9 cellular contexts compared by ENCODE assay signal in genomic region chr1:89065077-89065868, GRCh38. TPM values are rescaled to one million over a fixed set of nuclear protein-coding genes. Genes with fewer than 3 reads are reported as not detected.
DNase-seq lines count a peak whose midpoint lies in the region; ATAC-seq and TF ChIP-seq lines count a peak whose summit lies in the region.
"Had no signal": no experiment of that assay in that cellular context is flagged by ENCODE, and none has a peak within 500 bp of the region (broad histone marks: within the 10 kb centered on the region; RNA-seq: fewer than 3 reads in every experiment).

Gene GBP1, minus strand, starts transcription at chr1:89065208. Its CDS starts 1,974 bp downstream, at chr1:89063234.

- no peaks in the 10 kb centered on the region for H3K27me3 ChIP-seq in BE2C

- peaks cover 29% of the 10 kb centered on the region for H3K36me3 Mint-ChIP-seq in activated T-cell treated with anti-CD3 and anti-CD28 coated beads, Interleukin-2, amount 50 U/mL, for 4 hours (ENCODE audit: insufficient read depth)
- H3K36me3 Mint-ChIP-seq in naive thymus-derived CD8-positive, alpha-beta T cell: peaks cover 10 to 34% (median 29%) of the 10 kb centered on the region in 3 donors

- ATAC-seq in activated T-cell treated with anti-CD3 and anti-CD28 coated beads, Interleukin-2, amount 50 U/mL, for 4 hours: peak; percentile 68 to 73
- ATAC-seq in HG03039 (IDR thresholded peaks at IDR 0.05; ENCODE audit: unreplicated experiment): peak; percentile 68
- ATAC-seq in naive thymus-derived CD8-positive, alpha-beta T cell: peak; percentile 85 to 87

- no peaks in the 10 kb centered on the region for H3K4me1 ChIP-seq in BE2C

- peaks cover 62% of the 10 kb centered on the region for H3K4me1 Mint-ChIP-seq in activated T-cell treated with anti-CD3 and anti-CD28 coated beads, Interleukin-2, amount 50 U/mL, for 4 hours (ENCODE audit: low read depth)
- H3K4me1 Mint-ChIP-seq in naive thymus-derived CD8-positive, alpha-beta T cell: peaks cover 28 to 62% (median 58%) of the 10 kb centered on the region in 4 donors

- H3K27ac Mint-ChIP-seq in naive thymus-derived CD8-positive, alpha-beta T cell: peak within 1 kb of the TSS; percentile 87 to 99 (median 96)

- H3K9me3 Mint-ChIP-seq in activated T-cell treated with anti-CD3 and anti-CD28 coated beads, Interleukin-2, amount 50 U/mL, for 4 hours: no peaks in the 10 kb centered on the region
- H3K9me3 Mint-ChIP-seq in naive thymus-derived CD8-positive, alpha-beta T cell: no peaks in the 10 kb centered on the region

- H3K36me3 ChIP-seq in BE2C: no peaks in the 10 kb centered on the region

- H3K4me3 Mint-ChIP-seq in activated T-cell treated with anti-CD3 and anti-CD28 coated beads, Interleukin-2, amount 50 U/mL, for 4 hours: peak within 1 kb of the TSS; percentile 96
- H3K4me3 Mint-ChIP-seq in naive thymus-derived CD8-positive, alpha-beta T cell: peak within 1 kb of the TSS; percentile 87 to 100 (median 94)

- H3K4me3 ChIP-seq in epithelial cell of proximal tubule (ENCODE audit: low read depth, low read length): peak within 1 kb of the TSS; percentile 59
- no peak within 1 kb of the TSS for H3K4me3 ChIP-seq in BE2C (ENCODE audit: low read depth, low read length)

- no peaks in the 10 kb centered on the region for H3K27me3 Mint-ChIP-seq in activated T-cell treated with anti-CD3 and anti-CD28 coated beads, Interleukin-2, amount 50 U/mL, for 4 hours (ENCODE audit: low read depth)
- no peaks in the 10 kb centered on the region for H3K27me3 Mint-ChIP-seq in naive thymus-derived CD8-positive, alpha-beta T cell

- no peak for DNase-seq in activated T-cell treated with anti-CD3 and anti-CD28 coated beads, Interleukin-2, amount 50 U/mL, for 4 hours
- DNase-seq in activated T-cell treated with anti-CD3 and anti-CD28 coated beads, Interleukin-2, amount 50 U/mL, for 48 hours: no peak
- DNase-seq in epithelial cell of proximal tubule (ENCODE audit: low read depth) (peak; percentile 87), BE2C (no peak), NCI-H2196 (lab: John Stamatoyannopoulos, UW; ENCODE audit: unreplicated experiment) (no peak)
- peak in 4 of 10 donors; percentile 9 to 56 (median 53) for DNase-seq in naive thymus-derived CD8-positive, alpha-beta T cell

- POLR2A ChIA-PET in naive thymus-derived CD8-positive, alpha-beta T cell (lab: Charles Lee): interaction anchor here (0.9 to 3.9 kb wide), 5 partner anchors 31 to 173 kb away, joined by 3 to 15 read pairs (median 5); no protein-coding TSS in a partner anchor

- TF ChIP-seq CTCF in epithelial cell of proximal tubule (conservative IDR thresholded peaks at IDR 0.05; ENCODE audit: low read depth, low read length): no peak
- no peak for TF ChIP-seq CTCF in BE2C (IDR thresholded peaks at IDR 0.05; ENCODE audit: low read depth, low read length)

- no peaks in the 10 kb centered on the region for H3K9me3 ChIP-seq in BE2C

- intact Hi-C loops in T-helper 1 cell treated with Interleukin-12 subunit alpha and Interleukin-12 subunit beta and Interleukin-4 antibody, amounts not matched to agents 30 ng/mL and 1 ng/mL, for 36 hours (cut with micrococcal nuclease): loop anchor here (1.0 to 10.0 kb wide), 10 partner anchors 43 to 1730 kb away; partner anchors contain the start of genes GBP2, GBP3, GBP4 and GTF2B

RNA-seq across cellular contexts. Expression of gene GBP1, which starts in this region (rescaled TPM):
- 10 to 100 TPM; 45.6 to 80.9 (median 54.1) TPM for total RNA-seq in activated T-cell treated with anti-CD3 and anti-CD28 coated beads, Interleukin-2, amount 50 U/mL, for 4 hours
- 209 TPM in 2 replicates for total RNA-seq in T-helper 1 cell treated with Interleukin-12 subunit alpha and Interleukin-12 subunit beta and Interleukin-4 antibody, amounts not matched to agents 30 ng/mL and 1 ng/mL, for 36 hours
- 10.4 and 20.0 TPM in 2 replicates for total RNA-seq in epithelial cell of proximal tubule
- total RNA-seq in naive thymus-derived CD8-positive, alpha-beta T cell: 10 to 100 TPM; 42.7 to 45.7 TPM
- 10 to 100 TPM; 41.1 to 60.5 (median 44.7) TPM for polyA plus RNA-seq in naive thymus-derived CD8-positive, alpha-beta T cell
- polyA plus RNA-seq in BE2C (2012; ENCODE audit: insufficient read depth, insufficient read length, low read depth): 0.22 TPM
- polyA plus RNA-seq: neural cell had no signal
